ENCODE assay signal across 10 cellular contexts in the genomic region with DNA sequence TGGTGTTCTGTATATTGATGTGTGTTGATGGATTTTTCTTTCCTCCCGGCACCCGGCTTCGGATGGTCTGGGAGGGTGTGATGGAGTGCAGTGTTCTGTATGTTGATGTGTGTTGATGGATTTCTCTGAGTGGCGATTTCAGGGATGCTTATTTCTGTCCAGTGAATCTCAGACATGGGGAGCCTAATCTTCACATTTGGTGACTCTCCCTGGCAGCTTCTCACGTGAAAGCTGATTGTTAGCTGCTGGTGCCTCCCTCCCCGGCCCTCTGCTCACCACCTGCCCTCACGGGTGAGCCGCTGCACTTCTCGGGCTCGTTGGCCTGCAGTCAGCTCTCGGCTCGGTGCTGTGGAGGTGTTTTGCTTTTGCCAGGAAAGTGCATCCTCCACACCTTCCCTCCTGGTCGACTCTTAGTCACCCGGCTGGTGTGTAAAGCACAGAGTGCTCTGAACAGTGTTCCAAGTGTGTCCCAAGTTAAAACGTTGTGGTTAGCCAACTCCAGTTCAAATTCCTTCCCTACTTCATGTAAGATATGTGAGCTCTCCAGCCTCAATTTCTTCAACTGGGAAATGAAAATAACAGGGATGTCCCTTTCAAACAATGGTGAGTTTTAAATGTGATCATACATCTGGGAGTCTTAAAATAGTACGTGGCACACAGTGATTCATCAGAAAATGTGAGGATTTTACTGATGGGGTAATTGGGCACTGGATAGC. TPM values are rescaled to one million over a fixed set of nuclear protein-coding genes. Genes with fewer than 3 reads are reported as not detected.
DNase-seq lines count a peak whose midpoint lies in the region; ATAC-seq and TF ChIP-seq lines count a peak whose summit lies in the region.
"Had no signal": no experiment of that assay in that cellular context is flagged by ENCODE, and none has a peak within 500 bp of the region (broad histone marks: within the 10 kb centered on the region; RNA-seq: fewer than 3 reads in every experiment).

No MANE protein-coding gene starts in this region.

- peak; percentile 28 for DNase-seq in M059J (ENCODE audit: low read depth)
- no peak for DNase-seq in epithelial cell of proximal tubule (ENCODE audit: low read depth)
- DNase-seq in neural crest cell (ENCODE audit: low read depth, low spot score) = no peak
- no peak for DNase-seq in CD4-positive, alpha-beta memory T cell
- no peak for DNase-seq in immature natural killer cell
- DNase-seq: activated naive CD4-positive, alpha-beta T cell treated with anti-CD3 and anti-CD28 coated beads, Interleukin-2, amount 10 ng/mL, durations not matched to agents 7 days and 5 days had no signal

- H3K4me3 ChIP-seq in BLaER1 treated with 17β-estradiol and CSF1 and Interleukin-3, amounts not matched to agents 10 nM and 100 nM = no peak overlapping the region
- peak overlapping the region; percentile 8 for H3K4me3 ChIP-seq in epithelial cell of proximal tubule (ENCODE audit: low read depth, low read length)
- H3K4me3 ChIP-seq in CD4-positive, alpha-beta memory T cell (ENCODE audit: low read length in 2 of 2) = no peak overlapping the region
- H3K4me3 ChIP-seq: GM12878 had no signal

- H3K4me2 ChIP-seq in BLaER1 treated with 17β-estradiol and CSF1 and Interleukin-3, amounts not matched to agents 10 nM and 100 nM = peak overlapping the region in 8 of 11 experiments; percentile 7 to 46 (median 29); a peak in 12 of 22 replicates

- no peaks in the 10 kb centered on the region for H3K9me3 ChIP-seq in BLaER1 treated with 17β-estradiol and CSF1 and Interleukin-3, amounts not matched to agents 10 nM and 100 nM (replicated peaks in 1 of 11)
- H3K9me3 ChIP-seq in CD4-positive, alpha-beta memory T cell (ENCODE audit: control insufficient read depth in 1 of 2, low read length in 2 of 2) = no peaks in the 10 kb centered on the region

- TF ChIP-seq CTCF in epithelial cell of proximal tubule (conservative IDR thresholded peaks at IDR 0.05; ENCODE audit: low read depth, low read length) (no peak), neural crest cell (conservative IDR thresholded peaks at IDR 0.05) (no peak)

- H3K9ac ChIP-seq in BLaER1 treated with 17β-estradiol and CSF1 and Interleukin-3, amounts not matched to agents 10 nM and 100 nM = no peak overlapping the region; a peak in 1 of 22 replicates

- H3K27ac Mint-ChIP-seq in neural crest cell (ENCODE audit: unreplicated experiment) (peak overlapping the region; percentile 93), immature natural killer cell (no peak overlapping the region)
- H3K27ac Mint-ChIP-seq in CD4-positive, alpha-beta memory T cell = peak overlapping the region in 3 of 7 donors; percentile 36 to 52 (median 46)
- H3K27ac Mint-ChIP-seq: activated naive CD4-positive, alpha-beta T cell treated with anti-CD3 and anti-CD28 coated beads, Interleukin-2, amount 10 ng/mL, durations not matched to agents 7 days and 5 days had no signal

- no peaks in the 10 kb centered on the region for H3K9me3 Mint-ChIP-seq in neural crest cell
- no peaks in the 10 kb centered on the region for H3K9me3 Mint-ChIP-seq in CD4-positive, alpha-beta memory T cell
- no peaks in the 10 kb centered on the region for H3K9me3 Mint-ChIP-seq in immature natural killer cell
- H3K9me3 Mint-ChIP-seq: activated naive CD4-positive, alpha-beta T cell treated with anti-CD3 and anti-CD28 coated beads, Interleukin-2, amount 10 ng/mL, durations not matched to agents 7 days and 5 days had no signal

- H3K4me1 Mint-ChIP-seq in neural crest cell = peaks cover 33% of the 10 kb centered on the region
- H3K4me1 Mint-ChIP-seq in CD4-positive, alpha-beta memory T cell = peaks cover 33 to 52% (median 34%) of the 10 kb centered on the region in 4 donors
- H3K4me1 Mint-ChIP-seq in immature natural killer cell = peaks cover 13 to 17% of the 10 kb centered on the region in 2 donors
- H3K4me1 Mint-ChIP-seq: activated naive CD4-positive, alpha-beta T cell treated with anti-CD3 and anti-CD28 coated beads, Interleukin-2, amount 10 ng/mL, durations not matched to agents 7 days and 5 days had no signal

- H4K20me1 ChIP-seq in BLaER1 treated with 17β-estradiol and CSF1 and Interleukin-3, amounts not matched to agents 10 nM and 100 nM = peaks cover 98 to 100% (median 100%) of the 10 kb centered on the region in 11 experiments

- H3K36me3 ChIP-seq in BLaER1 treated with 17β-estradiol and CSF1 and Interleukin-3, amounts not matched to agents 10 nM and 100 nM = peaks cover 0 to 30% (median 0%) of the 10 kb centered on the region in 11 experiments; a peak in 6 of 22 replicates
- H3K36me3 ChIP-seq in CD4-positive, alpha-beta memory T cell (ENCODE audit: insufficient read depth, low read length) = no peaks in the 10 kb centered on the region

- CTCF ChIA-PET in CD4-positive, alpha-beta memory T cell (lab: Charles Lee; ENCODE audit: partially characterized antibody) = no interaction called here

- H3K4me1 ChIP-seq in BLaER1 treated with 17β-estradiol and CSF1 and Interleukin-3, amounts not matched to agents 10 nM and 100 nM = peaks cover 20 to 52% (median 43%) of the 10 kb centered on the region in 10 experiments
- H3K4me1 ChIP-seq in CD4-positive, alpha-beta memory T cell (ENCODE audit: insufficient read depth, low read length) = no peaks in the 10 kb centered on the region

- H3K4me3 Mint-ChIP-seq in neural crest cell = no peak overlapping the region
- no peak overlapping the region for H3K4me3 Mint-ChIP-seq in CD4-positive, alpha-beta memory T cell
- H3K4me3 Mint-ChIP-seq in immature natural killer cell = no peak overlapping the region
- H3K4me3 Mint-ChIP-seq: activated naive CD4-positive, alpha-beta T cell treated with anti-CD3 and anti-CD28 coated beads, Interleukin-2, amount 10 ng/mL, durations not matched to agents 7 days and 5 days had no signal

- intact Hi-C loops in CD4-positive, alpha-beta memory T cell (cut with micrococcal nuclease) = no loop called here

- H3K27me3 Mint-ChIP-seq in neural crest cell (ENCODE audit: low read depth) (no peaks in the 10 kb centered on the region), immature natural killer cell (ENCODE audit: low read depth in 3 of 3) (peaks cover 0 to 2% (median 0%) of the 10 kb centered on the region in 3 donors)
- no peaks in the 10 kb centered on the region for H3K27me3 Mint-ChIP-seq in CD4-positive, alpha-beta memory T cell
- H3K27me3 Mint-ChIP-seq: activated naive CD4-positive, alpha-beta T cell treated with anti-CD3 and anti-CD28 coated beads, Interleukin-2, amount 10 ng/mL, durations not matched to agents 7 days and 5 days had no signal

- H3K36me3 Mint-ChIP-seq in neural crest cell (ENCODE audit: low read depth) (no peaks in the 10 kb centered on the region), immature natural killer cell (no peaks in the 10 kb centered on the region)
- peaks cover 0 to 3% of the 10 kb centered on the region in 2 donors for H3K36me3 Mint-ChIP-seq in CD4-positive, alpha-beta memory T cell
- H3K36me3 Mint-ChIP-seq: activated naive CD4-positive, alpha-beta T cell treated with anti-CD3 and anti-CD28 coated beads, Interleukin-2, amount 10 ng/mL, durations not matched to agents 7 days and 5 days had no signal

- H3K27ac ChIP-seq in BLaER1 treated with 17β-estradiol and CSF1 and Interleukin-3, amounts not matched to agents 10 nM and 100 nM = no peak overlapping the region
- H3K27ac ChIP-seq in CD4-positive, alpha-beta memory T cell (ENCODE audit: low read depth, low read length) = no peak overlapping the region

- ATAC-seq in GM18517 (IDR thresholded peaks at IDR 0.05; ENCODE audit: unreplicated experiment) = no peak
- ATAC-seq in GM21390 (IDR thresholded peaks at IDR 0.05; ENCODE audit: unreplicated experiment) = no peak
- ATAC-seq: GM12878 had no signal

- no peaks in the 10 kb centered on the region for H3K27me3 ChIP-seq in BLaER1 treated with 17β-estradiol and CSF1 and Interleukin-3, amounts not matched to agents 10 nM and 100 nM
- H3K27me3 ChIP-seq in CD4-positive, alpha-beta memory T cell (ENCODE audit: insufficient read depth, low read length) = no peaks in the 10 kb centered on the region

- POLR2A ChIA-PET in CD4-positive, alpha-beta memory T cell (lab: Charles Lee; ENCODE audit: partially characterized antibody) = no interaction called here

RNA-seq across cellular contexts. Expression of gene ATP11A, which starts 54.6 kb away (rescaled TPM):
- total RNA-seq in M059J (2014; rRNA removed; shearing (Covaris generic)) = 3.6 and 6.0 TPM in 2 replicates
- total RNA-seq in epithelial cell of proximal tubule (19.4 and 27.2 TPM in 2 replicates), neural crest cell (97.4 and 99.1 TPM in 2 replicates)
- 10 to 100 TPM; 50.2 to 50.5 TPM for total RNA-seq in CD4-positive, alpha-beta memory T cell
- polyA plus RNA-seq in CD4-positive, alpha-beta memory T cell = 10 to 100 TPM in 1 of 2 donors, 1 to 10 TPM in 1; 1.1 to 11.2 TPM
- 1 to 10 TPM in 1 of 3 donors, under 1 TPM in 1, not detected in 1; 0.96 to 2.9 TPM for polyA plus RNA-seq in immature natural killer cell
